17 cellular contexts compared by ENCODE assay signal in genomic region chr16:30914849-30915248, GRCh38. TPM values are rescaled to one million over a fixed set of nuclear protein-coding genes. Genes with fewer than 3 reads are reported as not detected.
DNase-seq lines count a peak whose midpoint lies in the region; ATAC-seq, FAIRE-seq and TF ChIP-seq lines count a peak whose summit lies in the region.
"Had no signal": no experiment of that assay in that cellular context is flagged by ENCODE, and none has a peak within 500 bp of the region (broad histone marks: within the 10 kb centered on the region; RNA-seq: fewer than 3 reads in every experiment).

No MANE protein-coding gene starts in this region.

- H3K4me3 ChIP-seq in HepG2 (replicated peaks in 1 of 3; ENCODE audit: insufficient read depth in 1 of 3, low read depth in 2 of 3, low read length in 3 of 3) (no peak overlapping the region), right lobe of liver (no peak overlapping the region), hepatocyte (no peak overlapping the region)
- H3K4me3 ChIP-seq: GM23248 had no signal

- H4K20me1 ChIP-seq in HepG2 (ENCODE audit: insufficient read depth, low read length), result no peaks in the 10 kb centered on the region
- H4K20me1 ChIP-seq in hepatocyte (ENCODE audit: insufficient read depth, poor library complexity, severe bottlenecking), result no peaks in the 10 kb centered on the region

- H3K36me3 Mint-ChIP-seq in activated B cell treated with CpG ODN at 0.5 μM for 24 hours (ENCODE audit: low read depth), result no peaks in the 10 kb centered on the region
- no peaks in the 10 kb centered on the region for H3K36me3 Mint-ChIP-seq in stimulated activated naive B cell treated with anti-CD40 and anti-IgM and Interleukin-4, amounts not matched to agents 10 μg/mL and 1 μg/mL and 100 μg/mL, for 72 hours
- H3K36me3 Mint-ChIP-seq: CD14-positive monocyte; CD8-positive, alpha-beta T cell had no signal

- H3K27ac Mint-ChIP-seq in activated B cell treated with CpG ODN at 0.5 μM for 24 hours, result no peak overlapping the region
- H3K27ac Mint-ChIP-seq in stimulated activated naive B cell treated with anti-CD40 and anti-IgM and Interleukin-4, amounts not matched to agents 10 μg/mL and 1 μg/mL and 100 μg/mL, for 72 hours, result no peak overlapping the region
- H3K27ac Mint-ChIP-seq: CD8-positive, alpha-beta T cell had no signal

- H2AFZ ChIP-seq in HepG2 (ENCODE audit: low read length), result no peak overlapping the region
- H2AFZ ChIP-seq in hepatocyte, result no peak overlapping the region
- H2AFZ ChIP-seq: GM23248 had no signal

- H3K4me3 Mint-ChIP-seq in activated B cell treated with CpG ODN at 0.5 μM for 24 hours, result no peak overlapping the region
- H3K4me3 Mint-ChIP-seq in stimulated activated naive B cell treated with anti-CD40 and anti-IgM and Interleukin-4, amounts not matched to agents 10 μg/mL and 1 μg/mL and 100 μg/mL, for 72 hours, result no peak overlapping the region
- H3K4me3 Mint-ChIP-seq: CD14-positive monocyte; CD8-positive, alpha-beta T cell had no signal

- in situ Hi-C loops in HepG2 (cut with HindIII; ENCODE audit: extremely low pct_ligation_motif_present, low pct_unique_long_range_greater_than_20kb), result no loop called here

- TF ChIP-seq CTCF in HepG2 (CRISPR knock-in tag; IDR thresholded peaks at IDR 0.05) (no peak), right lobe of liver (IDR thresholded peaks at IDR 0.05) (no peak), activated B cell treated with CpG ODN at 0.5 μM for 24 hours (IDR thresholded peaks at IDR 0.05) (no peak), hepatocyte (IDR thresholded peaks at IDR 0.05; ENCODE audit: poor library complexity) (no peak)

- H3K4me2 ChIP-seq in HepG2 (ENCODE audit: low read depth, low read length) (no peak overlapping the region), hepatocyte (no peak overlapping the region)

- CTCF ChIA-PET in HepG2 (lab: Yijun Ruan, JAX; ENCODE audit: low intra/inter-chr PET ratio, low total read pairs) (interaction anchor here (1.3 kb wide), 1 partner anchor 70 kb away, joined by 4 read pairs; no protein-coding TSS in a partner anchor), activated B cell treated with CpG ODN at 0.5 μM for 24 hours (lab: Charles Lee) (no interaction called here)

- no peaks in the 10 kb centered on the region for H3K9me3 ChIP-seq in HepG2 (ENCODE audit: low read length)
- H3K9me3 ChIP-seq in right lobe of liver, result no peaks in the 10 kb centered on the region
- H3K9me3 ChIP-seq in hepatocyte (ENCODE audit: low read depth), result no peaks in the 10 kb centered on the region
- H3K9me3 ChIP-seq: Caco-2 had no signal

- H3K27ac ChIP-seq in HepG2 (ENCODE audit: extremely low read length, insufficient read depth, low read length) (no peak overlapping the region), right lobe of liver (no peak overlapping the region), hepatocyte (no peak overlapping the region)
- H3K27ac ChIP-seq: 22Rv1, GM23248 had no signal

- no peak for FAIRE-seq in HepG2 (lab: Jason Lieb, UNC)
- FAIRE-seq: GM18507, HTR-8/SVneo had no signal

- no peaks in the 10 kb centered on the region for H3K9me3 Mint-ChIP-seq in activated B cell treated with CpG ODN at 0.5 μM for 24 hours
- no peaks in the 10 kb centered on the region for H3K9me3 Mint-ChIP-seq in stimulated activated naive B cell treated with anti-CD40 and anti-IgM and Interleukin-4, amounts not matched to agents 10 μg/mL and 1 μg/mL and 100 μg/mL, for 72 hours
- H3K9me3 Mint-ChIP-seq: CD8-positive, alpha-beta T cell had no signal

- H3K4me1 Mint-ChIP-seq in activated B cell treated with CpG ODN at 0.5 μM for 24 hours, result peaks cover 3% of the 10 kb centered on the region
- peaks cover 4% of the 10 kb centered on the region in 2 donors for H3K4me1 Mint-ChIP-seq in stimulated activated naive B cell treated with anti-CD40 and anti-IgM and Interleukin-4, amounts not matched to agents 10 μg/mL and 1 μg/mL and 100 μg/mL, for 72 hours

- POLR2A ChIA-PET in HepG2 (lab: Yijun Ruan, JAX), result interaction anchor here (1.0 kb wide), 1 partner anchor 12 kb away, joined by 3 read pairs; no protein-coding TSS in a partner anchor
- POLR2A ChIA-PET in activated B cell treated with CpG ODN at 0.5 μM for 24 hours (lab: Charles Lee), result interaction anchor here (1.6 kb wide), 1 partner anchor 13 kb away, joined by 5 read pairs; no protein-coding TSS in a partner anchor

- intact Hi-C loops in HepG2 (cut with micrococcal nuclease; ENCODE audit: unreplicated experiment) (no loop called here), right lobe of liver (cut with DNase I) (loop anchor here in 1 of 2 donors (5.0 kb wide), 1 partner anchor 68 kb away; no protein-coding TSS in a partner anchor), activated B cell treated with CpG ODN at 0.5 μM for 24 hours (cut with micrococcal nuclease) (no loop called here)

- no TSS peak for BruUV-seq in HepG2 (replicated peaks; lab: Mats Ljungman, UMichigan)

- no peaks in the 10 kb centered on the region for H3K36me3 ChIP-seq in HepG2 (replicated peaks in 1 of 2; ENCODE audit: control insufficient read depth in 1 of 2, insufficient read depth in 2 of 2, low read length in 2 of 2)
- H3K36me3 ChIP-seq in right lobe of liver, result no peaks in the 10 kb centered on the region
- no peaks in the 10 kb centered on the region for H3K36me3 ChIP-seq in hepatocyte (replicated peaks; ENCODE audit: insufficient read depth, low read depth)

- no peak for TF ChIP-seq RAD21 in HepG2 (CRISPR knock-in tag; IDR thresholded peaks at IDR 0.05)

- ATAC-seq in HepG2, result peak; percentile 25; the same call in 2 of the 3 replicates
- ATAC-seq in right lobe of liver, result no peak
- ATAC-seq in activated B cell treated with CpG ODN at 0.5 μM for 24 hours (ENCODE audit: low read depth), result peak; percentile 54
- ATAC-seq in stimulated activated naive B cell treated with anti-CD40 and anti-IgM and Interleukin-4, amounts not matched to agents 10 μg/mL and 1 μg/mL and 100 μg/mL, for 72 hours (replicated peaks), result peak; percentile 41 to 72
- ATAC-seq: CD8-positive, alpha-beta T cell had no signal

- H3K79me2 ChIP-seq in HepG2 (ENCODE audit: insufficient read depth, low read length), result no peaks in the 10 kb centered on the region
- no peaks in the 10 kb centered on the region for H3K79me2 ChIP-seq in hepatocyte

- H3K27me3 ChIP-seq in HepG2 (ENCODE audit: control insufficient read depth in 1 of 2, insufficient read depth in 2 of 2, low read length in 2 of 2) (peaks cover 2 to 15% of the 10 kb centered on the region in 2 experiments; a peak in 4 of 5 replicates), right lobe of liver (no peaks in the 10 kb centered on the region), hepatocyte (no peaks in the 10 kb centered on the region)

- 78% methylated on average over 3 of the region's 4 CpGs for WGBS in HepG2 (ENCODE audit: low lambda C conversion rate)
- WGBS in right lobe of liver (ENCODE audit: insufficient coverage, low coverage, low lambda C conversion rate, missing lambda C conversion rate), result 100% methylated on average over 1 of the region's 4 CpGs
- 96% methylated on average over 4 of the region's 4 CpGs for WGBS in hepatocyte (ENCODE audit: low lambda C conversion rate, missing lambda C conversion rate)

- H3K4me1 ChIP-seq in HepG2 (ENCODE audit: insufficient read depth, low read length), result peaks cover 8% of the 10 kb centered on the region; the same call in 1 of the 2 replicates
- no peaks in the 10 kb centered on the region for H3K4me1 ChIP-seq in right lobe of liver
- no peaks in the 10 kb centered on the region for H3K4me1 ChIP-seq in hepatocyte (ENCODE audit: insufficient read depth)
- H3K4me1 ChIP-seq: Caco-2 had no signal

- no peaks in the 10 kb centered on the region for H3K27me3 Mint-ChIP-seq in activated B cell treated with CpG ODN at 0.5 μM for 24 hours
- H3K27me3 Mint-ChIP-seq in stimulated activated naive B cell treated with anti-CD40 and anti-IgM and Interleukin-4, amounts not matched to agents 10 μg/mL and 1 μg/mL and 100 μg/mL, for 72 hours, result no peaks in the 10 kb centered on the region

- no peak overlapping the region for H3K9ac ChIP-seq in HepG2 (ENCODE audit: insufficient read depth, low read depth, low read length)
- H3K9ac ChIP-seq: GM23248 had no signal

- DNase-seq in HepG2 (ENCODE audit: low spot score), result no peak
- DNase-seq in right lobe of liver, result no peak
- DNase-seq in activated B cell treated with CpG ODN at 0.5 μM for 24 hours, result no peak
- DNase-seq in hepatocyte (ENCODE audit: low spot score), result peak; percentile 5
- no peak for DNase-seq in stimulated activated naive B cell treated with anti-CD40 and anti-IgM and Interleukin-4, amounts not matched to agents 10 μg/mL and 1 μg/mL and 100 μg/mL, for 72 hours
- no peak for DNase-seq in NCI-H1694 (lab: John Stamatoyannopoulos, UW)
- no peak for DNase-seq in iPS-NIHi7 (ENCODE audit: extremely low spot score)
- DNase-seq in NCI-H1417 treated with DMSO at 0.1 percent for 48 hours (lab: John Stamatoyannopoulos, UW), result no peak
- DNase-seq: Caco-2; CD8-positive, alpha-beta T cell; DMS53; GM23248; H7 had no signal

- H3K9me2 ChIP-seq in hepatocyte (replicated peaks; ENCODE audit: insufficient read depth), result no peaks in the 10 kb centered on the region

- TF ChIP-seq EP300 in HepG2 (IDR thresholded peaks at IDR 0.05; ENCODE audit: low read depth in 2 of 2, low read length in 2 of 2), result no peak
- TF ChIP-seq EP300 in HepG2 (CRISPR knock-in tag; IDR thresholded peaks at IDR 0.05; ENCODE audit: borderline replicate concordance), result no peak

- TF ChIP-seq POLR2A in HepG2 (IDR thresholded peaks at IDR 0.05; ENCODE audit: insufficient read depth in 1 of 2, low read depth in 2 of 2, low read length in 2 of 2) (no peak), right lobe of liver (IDR thresholded peaks at IDR 0.05) (no peak)

RNA-seq across cellular contexts. Expression of gene FBXL19, which starts 8.5 kb away (rescaled TPM):
- total RNA-seq in HepG2 (2016; rRNA removed; fragmentation: Illumina TruSeq; extraction: Trizol), result 7.4 and 13.7 TPM in 2 replicates
- total RNA-seq in HepG2 (2016; cell fraction: cytosol; rRNA removed; fragmentation: Illumina TruSeq; extraction: Trizol; ENCODE audit: low read depth), result 0.88 and 1.0 TPM in 2 replicates
- total RNA-seq in HepG2 (2016; cell fraction: insoluble cytoplasmic fraction; rRNA removed; fragmentation: Illumina TruSeq; extraction: Trizol), result 7.5 and 14.8 TPM in 2 replicates
- 3.5 and 3.7 TPM in 2 replicates for total RNA-seq in HepG2 (2016; cell fraction: membrane; rRNA removed; fragmentation: Illumina TruSeq; extraction: Trizol)
- total RNA-seq in HepG2 (2016; cell fraction: nucleus; rRNA removed; fragmentation: Illumina TruSeq; extraction: Trizol), result 7.2 and 8.5 TPM in 2 replicates
- polyA plus RNA-seq in HepG2 (2011; rRNA removed), result 6.0 and 10.1 TPM in 2 replicates
- polyA plus RNA-seq in HepG2 (2011; cell fraction: cytosol; rRNA removed), result 4.8 and 8.3 TPM in 2 replicates
- polyA plus RNA-seq in HepG2 (2011; cell fraction: nucleus; rRNA removed), result 32.6 and 42.1 TPM in 2 replicates
- polyA plus RNA-seq in HepG2 (2012), result 6.0 and 7.5 TPM in 2 replicates
- 0.59 and 0.62 TPM in 2 replicates for polyA plus RNA-seq in HepG2 (2016; cell fraction: cytosol; fragmentation: Illumina TruSeq; extraction: Trizol; ENCODE audit: low read depth)
- polyA plus RNA-seq in HepG2 (2016; cell fraction: insoluble cytoplasmic fraction; fragmentation: Illumina TruSeq; extraction: Trizol; ENCODE audit: low read depth), result 8.3 and 8.7 TPM in 2 replicates
- 2.0 and 2.5 TPM in 2 replicates for polyA plus RNA-seq in HepG2 (2016; cell fraction: membrane; fragmentation: Illumina TruSeq; extraction: Trizol; ENCODE audit: low read depth)
- polyA plus RNA-seq in HepG2 (2016; cell fraction: nucleus; fragmentation: Illumina TruSeq; extraction: Trizol; ENCODE audit: insufficient read depth, low read depth), result 18.4 and 19.3 TPM in 2 replicates
- 9.2 and 19.5 TPM in 2 replicates for polyA minus RNA-seq in HepG2 (2011; rRNA and poly(A)+ RNA removed; ENCODE audit: low replicate concordance)
- polyA minus RNA-seq in HepG2 (2011; cell fraction: cytosol; rRNA and poly(A)+ RNA removed), result 8.9 and 9.6 TPM in 2 replicates
- 6.3 and 7.0 TPM in 2 replicates for polyA minus RNA-seq in HepG2 (2011; cell fraction: nucleus; rRNA and poly(A)+ RNA removed)
- 1 to 10 TPM; 2.8 to 8.0 (median 3.4) TPM for total RNA-seq in right lobe of liver
- 20.3 and 24.2 TPM in 2 replicates for total RNA-seq in activated B cell treated with CpG ODN at 0.5 μM for 24 hours
- total RNA-seq in hepatocyte, result 15.6 and 19.4 TPM in 2 replicates
- 2.1 and 3.6 TPM in 2 replicates for polyA plus RNA-seq in hepatocyte

RNA-seq across cellular contexts. Expression of gene CTF1, which starts 18.4 kb away (rescaled TPM):
- 0.11 and 0.13 TPM in 2 replicates for total RNA-seq in HepG2 (2016; rRNA removed; fragmentation: Illumina TruSeq; extraction: Trizol)
- total RNA-seq in HepG2 (2016; cell fraction: cytosol; rRNA removed; fragmentation: Illumina TruSeq; extraction: Trizol; ENCODE audit: low read depth), result 0.18 and 0.20 TPM in 2 replicates
- 0.19 TPM in 1 of 2 replicates, not detected in the other for total RNA-seq in HepG2 (2016; cell fraction: insoluble cytoplasmic fraction; rRNA removed; fragmentation: Illumina TruSeq; extraction: Trizol)
- total RNA-seq in HepG2 (2016; cell fraction: membrane; rRNA removed; fragmentation: Illumina TruSeq; extraction: Trizol), result 0.19 and 0.31 TPM in 2 replicates
- total RNA-seq in HepG2 (2016; cell fraction: nucleus; rRNA removed; fragmentation: Illumina TruSeq; extraction: Trizol), result not detected in 2 replicates
- 1.8 and 2.6 TPM in 2 replicates for polyA plus RNA-seq in HepG2 (2011; rRNA removed)
- 1.5 and 1.6 TPM in 2 replicates for polyA plus RNA-seq in HepG2 (2011; cell fraction: cytosol; rRNA removed)
- 1.7 and 2.3 TPM in 2 replicates for polyA plus RNA-seq in HepG2 (2011; cell fraction: nucleus; rRNA removed)
- 0.57 and 0.99 TPM in 2 replicates for polyA plus RNA-seq in HepG2 (2012)
- polyA plus RNA-seq in HepG2 (2016; cell fraction: cytosol; fragmentation: Illumina TruSeq; extraction: Trizol; ENCODE audit: low read depth), result 0.20 and 0.23 TPM in 2 replicates
- 0.44 and 0.81 TPM in 2 replicates for polyA plus RNA-seq in HepG2 (2016; cell fraction: insoluble cytoplasmic fraction; fragmentation: Illumina TruSeq; extraction: Trizol; ENCODE audit: low read depth)
- 0.44 and 0.47 TPM in 2 replicates for polyA plus RNA-seq in HepG2 (2016; cell fraction: membrane; fragmentation: Illumina TruSeq; extraction: Trizol; ENCODE audit: low read depth)
- 0.28 and 0.49 TPM in 2 replicates for polyA plus RNA-seq in HepG2 (2016; cell fraction: nucleus; fragmentation: Illumina TruSeq; extraction: Trizol; ENCODE audit: insufficient read depth, low read depth)
- polyA minus RNA-seq in HepG2 (2011; rRNA and poly(A)+ RNA removed; ENCODE audit: low replicate concordance), result 0.94 and 3.5 TPM in 2 replicates
- 0.49 and 0.97 TPM in 2 replicates for polyA minus RNA-seq in HepG2 (2011; cell fraction: cytosol; rRNA and poly(A)+ RNA removed)
- 0.25 and 0.77 TPM in 2 replicates for polyA minus RNA-seq in HepG2 (2011; cell fraction: nucleus; rRNA and poly(A)+ RNA removed)
- under 1 TPM in 4 of 6 experiments, not detected in 2; 0.13 to 0.74 (median 0.43) TPM for total RNA-seq in right lobe of liver
- total RNA-seq in activated B cell treated with CpG ODN at 0.5 μM for 24 hours, result 0.56 and 0.62 TPM in 2 replicates
- total RNA-seq in hepatocyte, result 1.1 and 1.7 TPM in 2 replicates
- polyA plus RNA-seq in hepatocyte, result 13.0 and 18.2 TPM in 2 replicates
- total RNA-seq: CD8-positive, alpha-beta T cell had no signal
- polyA plus RNA-seq: CD14-positive monocyte had no signal

RNA-seq across cellular contexts. Expression of gene BCL7C, which starts 21.0 kb away (rescaled TPM):
- total RNA-seq in HepG2 (2016; rRNA removed; fragmentation: Illumina TruSeq; extraction: Trizol) (20.6 and 33.8 TPM in 2 replicates), right lobe of liver (10 to 100 TPM in 2 of 6 experiments, 1 to 10 TPM in 4; 5.9 to 14.3 (median 7.9) TPM), activated B cell treated with CpG ODN at 0.5 μM for 24 hours (32.2 and 35.7 TPM in 2 replicates), hepatocyte (21.4 and 25.7 TPM in 2 replicates)
- total RNA-seq in HepG2 (2016; cell fraction: cytosol; rRNA removed; fragmentation: Illumina TruSeq; extraction: Trizol; ENCODE audit: low read depth), result 194 and 197 TPM in 2 replicates
- total RNA-seq in HepG2 (2016; cell fraction: insoluble cytoplasmic fraction; rRNA removed; fragmentation: Illumina TruSeq; extraction: Trizol), result 22.9 and 35.1 TPM in 2 replicates
- 119 and 127 TPM in 2 replicates for total RNA-seq in HepG2 (2016; cell fraction: membrane; rRNA removed; fragmentation: Illumina TruSeq; extraction: Trizol)
- 13.0 and 13.8 TPM in 2 replicates for total RNA-seq in HepG2 (2016; cell fraction: nucleus; rRNA removed; fragmentation: Illumina TruSeq; extraction: Trizol)
- polyA plus RNA-seq in HepG2 (2011; rRNA removed) (17.3 and 17.7 TPM in 2 replicates), hepatocyte (54.1 and 57.3 TPM in 2 replicates)
- polyA plus RNA-seq in HepG2 (2011; cell fraction: cytosol; rRNA removed), result 16.6 and 23.0 TPM in 2 replicates
- 6.8 and 7.6 TPM in 2 replicates for polyA plus RNA-seq in HepG2 (2011; cell fraction: nucleus; rRNA removed)
- polyA plus RNA-seq in HepG2 (2012), result 9.5 and 11.7 TPM in 2 replicates
- polyA plus RNA-seq in HepG2 (2016; cell fraction: cytosol; fragmentation: Illumina TruSeq; extraction: Trizol; ENCODE audit: low read depth), result 217 TPM in 2 replicates
- 24.4 and 25.8 TPM in 2 replicates for polyA plus RNA-seq in HepG2 (2016; cell fraction: insoluble cytoplasmic fraction; fragmentation: Illumina TruSeq; extraction: Trizol; ENCODE audit: low read depth)
- polyA plus RNA-seq in HepG2 (2016; cell fraction: membrane; fragmentation: Illumina TruSeq; extraction: Trizol; ENCODE audit: low read depth), result 119 and 124 TPM in 2 replicates
- 23.8 and 25.6 TPM in 2 replicates for polyA plus RNA-seq in HepG2 (2016; cell fraction: nucleus; fragmentation: Illumina TruSeq; extraction: Trizol; ENCODE audit: insufficient read depth, low read depth)
- polyA minus RNA-seq in HepG2 (2011; rRNA and poly(A)+ RNA removed; ENCODE audit: low replicate concordance), result 4.2 and 4.3 TPM in 2 replicates
- 5.2 and 7.2 TPM in 2 replicates for polyA minus RNA-seq in HepG2 (2011; cell fraction: cytosol; rRNA and poly(A)+ RNA removed)
- 3.6 and 3.9 TPM in 2 replicates for polyA minus RNA-seq in HepG2 (2011; cell fraction: nucleus; rRNA and poly(A)+ RNA removed)

RNA-seq across cellular contexts. Expression of gene ORAI3, which starts 34.0 kb away (rescaled TPM):
- 6.3 and 11.4 TPM in 2 replicates for total RNA-seq in HepG2 (2016; rRNA removed; fragmentation: Illumina TruSeq; extraction: Trizol)
- 3.1 and 3.3 TPM in 2 replicates for total RNA-seq in HepG2 (2016; cell fraction: cytosol; rRNA removed; fragmentation: Illumina TruSeq; extraction: Trizol; ENCODE audit: low read depth)
- 6.8 and 11.0 TPM in 2 replicates for total RNA-seq in HepG2 (2016; cell fraction: insoluble cytoplasmic fraction; rRNA removed; fragmentation: Illumina TruSeq; extraction: Trizol)
- 6.6 and 6.9 TPM in 2 replicates for total RNA-seq in HepG2 (2016; cell fraction: membrane; rRNA removed; fragmentation: Illumina TruSeq; extraction: Trizol)
- total RNA-seq in HepG2 (2016; cell fraction: nucleus; rRNA removed; fragmentation: Illumina TruSeq; extraction: Trizol), result 9.5 and 9.8 TPM in 2 replicates
- polyA plus RNA-seq in HepG2 (2011; rRNA removed), result 32.0 and 41.3 TPM in 2 replicates
- 40.6 and 43.1 TPM in 2 replicates for polyA plus RNA-seq in HepG2 (2011; cell fraction: cytosol; rRNA removed)
- polyA plus RNA-seq in HepG2 (2011; cell fraction: nucleus; rRNA removed), result 24.2 and 26.2 TPM in 2 replicates
- 8.4 and 8.8 TPM in 2 replicates for polyA plus RNA-seq in HepG2 (2012)
- 2.0 and 3.1 TPM in 2 replicates for polyA plus RNA-seq in HepG2 (2016; cell fraction: cytosol; fragmentation: Illumina TruSeq; extraction: Trizol; ENCODE audit: low read depth)
- 6.2 and 7.6 TPM in 2 replicates for polyA plus RNA-seq in HepG2 (2016; cell fraction: insoluble cytoplasmic fraction; fragmentation: Illumina TruSeq; extraction: Trizol; ENCODE audit: low read depth)
- polyA plus RNA-seq in HepG2 (2016; cell fraction: membrane; fragmentation: Illumina TruSeq; extraction: Trizol; ENCODE audit: low read depth), result 4.8 and 5.1 TPM in 2 replicates
- 14.8 and 15.7 TPM in 2 replicates for polyA plus RNA-seq in HepG2 (2016; cell fraction: nucleus; fragmentation: Illumina TruSeq; extraction: Trizol; ENCODE audit: insufficient read depth, low read depth)
- polyA minus RNA-seq in HepG2 (2011; rRNA and poly(A)+ RNA removed; ENCODE audit: low replicate concordance), result 9.3 and 112 TPM in 2 replicates
- 19.9 and 21.3 TPM in 2 replicates for polyA minus RNA-seq in HepG2 (2011; cell fraction: cytosol; rRNA and poly(A)+ RNA removed)
- polyA minus RNA-seq in HepG2 (2011; cell fraction: nucleus; rRNA and poly(A)+ RNA removed), result 9.7 and 16.2 TPM in 2 replicates
- total RNA-seq in right lobe of liver, result 10 to 100 TPM; 27.7 to 56.6 (median 31.6) TPM
- 25.1 and 30.6 TPM in 2 replicates for total RNA-seq in activated B cell treated with CpG ODN at 0.5 μM for 24 hours
- total RNA-seq in hepatocyte, result 42.4 and 52.5 TPM in 2 replicates
- polyA plus RNA-seq in hepatocyte, result 54.0 and 56.9 TPM in 2 replicates

RNA-seq across cellular contexts. Expression of gene SETD1A, which starts 42.7 kb away (rescaled TPM):
- total RNA-seq in HepG2 (2016; rRNA removed; fragmentation: Illumina TruSeq; extraction: Trizol), result 3.6 and 5.6 TPM in 2 replicates
- 7.1 and 10.5 TPM in 2 replicates for total RNA-seq in HepG2 (2016; cell fraction: cytosol; rRNA removed; fragmentation: Illumina TruSeq; extraction: Trizol; ENCODE audit: low read depth)
- total RNA-seq in HepG2 (2016; cell fraction: insoluble cytoplasmic fraction; rRNA removed; fragmentation: Illumina TruSeq; extraction: Trizol), result 3.1 and 5.4 TPM in 2 replicates
- 4.3 and 6.1 TPM in 2 replicates for total RNA-seq in HepG2 (2016; cell fraction: membrane; rRNA removed; fragmentation: Illumina TruSeq; extraction: Trizol)
- 6.3 and 8.6 TPM in 2 replicates for total RNA-seq in HepG2 (2016; cell fraction: nucleus; rRNA removed; fragmentation: Illumina TruSeq; extraction: Trizol)
- 3.2 and 3.8 TPM in 2 replicates for polyA plus RNA-seq in HepG2 (2011; rRNA removed)
- polyA plus RNA-seq in HepG2 (2011; cell fraction: cytosol; rRNA removed), result 1.6 and 2.0 TPM in 2 replicates
- 23.9 and 35.1 TPM in 2 replicates for polyA plus RNA-seq in HepG2 (2011; cell fraction: nucleus; rRNA removed)
- polyA plus RNA-seq in HepG2 (2012), result 15.4 and 28.2 TPM in 2 replicates
- 0.57 and 1.4 TPM in 2 replicates for polyA plus RNA-seq in HepG2 (2016; cell fraction: cytosol; fragmentation: Illumina TruSeq; extraction: Trizol; ENCODE audit: low read depth)
- polyA plus RNA-seq in HepG2 (2016; cell fraction: insoluble cytoplasmic fraction; fragmentation: Illumina TruSeq; extraction: Trizol; ENCODE audit: low read depth), result 10.9 and 15.4 TPM in 2 replicates
- 2.9 and 3.9 TPM in 2 replicates for polyA plus RNA-seq in HepG2 (2016; cell fraction: membrane; fragmentation: Illumina TruSeq; extraction: Trizol; ENCODE audit: low read depth)
- polyA plus RNA-seq in HepG2 (2016; cell fraction: nucleus; fragmentation: Illumina TruSeq; extraction: Trizol; ENCODE audit: insufficient read depth, low read depth), result 43.7 and 55.5 TPM in 2 replicates
- 5.5 and 8.7 TPM in 2 replicates for polyA minus RNA-seq in HepG2 (2011; rRNA and poly(A)+ RNA removed; ENCODE audit: low replicate concordance)
- 2.8 and 3.1 TPM in 2 replicates for polyA minus RNA-seq in HepG2 (2011; cell fraction: cytosol; rRNA and poly(A)+ RNA removed)
- 7.0 and 11.2 TPM in 2 replicates for polyA minus RNA-seq in HepG2 (2011; cell fraction: nucleus; rRNA and poly(A)+ RNA removed)
- 1 to 10 TPM; 3.7 to 7.4 (median 6.9) TPM for total RNA-seq in right lobe of liver
- total RNA-seq in activated B cell treated with CpG ODN at 0.5 μM for 24 hours, result 29.6 and 32.8 TPM in 2 replicates
- 1.8 and 2.7 TPM in 2 replicates for total RNA-seq in hepatocyte
- 2.2 and 2.3 TPM in 2 replicates for polyA plus RNA-seq in hepatocyte

Comparison
In these comparisons a context has a peak if more than half of its experiments do, and no peak if none do; other contexts are left out.
1. ATAC-seq: peak in HepG2 (single experiment), activated B cell treated with CpG ODN at 0.5 μM for 24 hours (single experiment) and stimulated activated naive B cell treated with anti-CD40 and anti-IgM and Interleukin-4, amounts not matched to agents 10 μg/mL and 1 μg/mL and 100 μg/mL, for 72 hours (2 of 2); none in right lobe of liver (0 of 4).